Comparison of ENCODE assay signal across 9 cellular contexts in the genomic region with DNA sequence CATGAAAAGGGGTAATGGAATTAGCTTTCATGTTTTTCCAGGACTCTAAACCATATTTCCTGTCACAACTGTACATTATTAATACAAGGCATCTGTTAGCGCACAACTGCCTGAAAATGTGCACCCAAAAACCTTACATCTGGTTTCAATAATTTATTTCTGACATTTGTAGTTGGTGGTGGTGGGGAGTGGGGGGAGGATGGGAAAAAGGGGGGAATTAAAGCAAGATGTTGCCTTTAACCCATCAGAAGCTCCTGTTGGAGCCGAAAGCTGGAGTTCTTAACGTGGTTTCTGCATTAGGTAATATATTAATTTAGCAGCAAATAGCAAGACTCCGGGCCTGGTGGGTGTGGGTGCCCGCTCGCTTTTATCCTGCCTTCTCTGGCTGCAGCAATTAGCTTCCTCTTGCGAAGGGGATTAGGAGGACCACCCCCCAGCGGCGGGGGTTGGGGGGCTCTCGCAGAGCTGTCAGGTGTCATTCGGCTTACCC. TPM values are rescaled to one million over a fixed set of nuclear protein-coding genes. Genes with fewer than 3 reads are reported as not detected.
DNase-seq lines count a peak whose midpoint lies in the region; ATAC-seq and TF ChIP-seq lines count a peak whose summit lies in the region.
"Had no signal": no experiment of that assay in that cellular context is flagged by ENCODE, and none has a peak within 500 bp of the region (broad histone marks: within the 10 kb centered on the region; RNA-seq: fewer than 3 reads in every experiment).

No MANE protein-coding gene starts in this region.

- intact Hi-C loops in stomach (cut with DNase I; ENCODE audit: low total_unique reads), result no loop called here

- H3K36me3 Mint-ChIP-seq in H9 (ENCODE audit: insufficient read depth in 1 of 3, low read depth in 3 of 3), result no peaks in the 10 kb centered on the region

- H3K23ac ChIP-seq in H9 (ENCODE audit: insufficient read length, low read depth, low read length), result no peak overlapping the region

- H2AK5ac ChIP-seq in H9 (ENCODE audit: insufficient read length, low read length), result no peak overlapping the region

- WGBS in H9 (ENCODE audit: extremely low coverage, insufficient read length, low lambda C conversion rate), result no CpG with 5 or more reads among the region's 11 CpGs
- 19 to 37% (median 27%) methylated on average over 11 of the region's 11 CpGs for WGBS in stomach, 5 donors

- peaks cover 4% of the 10 kb centered on the region; the same call in 1 of the 2 replicates for H3K27me3 ChIP-seq in H9 (ENCODE audit: insufficient read depth, low read length)
- peaks cover 19% of the 10 kb centered on the region for H3K27me3 ChIP-seq in brain microvascular endothelial cell (replicated peaks)
- H3K27me3 ChIP-seq in iPS-20b (ENCODE audit: insufficient read depth, low read length), result peaks cover 51% of the 10 kb centered on the region
- peaks cover 0 to 11% (median 6%) of the 10 kb centered on the region in 3 donors for H3K27me3 ChIP-seq in stomach

- no peaks in the 10 kb centered on the region for H3K9me3 Mint-ChIP-seq in H9
- H3K9me3 Mint-ChIP-seq: activated T-cell treated with anti-CD3 and anti-CD28 coated beads, Interleukin-2, amount 50 U/mL, for 24 hours had no signal

- H3K9me3 ChIP-seq in H9 (ENCODE audit: control insufficient read depth, low read depth, low read length) (no peaks in the 10 kb centered on the region), iPS-20b (ENCODE audit: insufficient read depth, low read depth, low read length) (no peaks in the 10 kb centered on the region), stomach (no peaks in the 10 kb centered on the region)

- H3K4me3 Mint-ChIP-seq in H9, result peak overlapping the region; percentile 59 to 74

- H4K91ac ChIP-seq in H9 (ENCODE audit: insufficient read length, low read depth, low read length), result no peak overlapping the region

- H3K79me2 ChIP-seq in H9 (ENCODE audit: insufficient read depth, low read length), result no peaks in the 10 kb centered on the region

- H3K27ac ChIP-seq in H9 (ENCODE audit: insufficient read length, low read depth, low read length) (no peak overlapping the region), brain microvascular endothelial cell (no peak overlapping the region), iPS-20b (ENCODE audit: low read length) (no peak overlapping the region), stomach (peak overlapping the region in 4 of 5 donors; percentile 74 to 86 (median 78))

- no peak overlapping the region for H3K9ac ChIP-seq in H9 (ENCODE audit: extremely low read depth, insufficient read length, low read length)
- peak overlapping the region; percentile 60; the same call in 1 of the 2 replicates for H3K9ac ChIP-seq in iPS-20b (ENCODE audit: low read depth, low read length)

- no peaks in the 10 kb centered on the region for H4K20me1 ChIP-seq in H9 (ENCODE audit: control insufficient read depth, insufficient read depth, insufficient read length)

- peaks cover 10% of the 10 kb centered on the region for H3K23me2 ChIP-seq in H9 (ENCODE audit: insufficient read length, low read depth, low read length, poor library complexity, severe bottlenecking)

- no peak overlapping the region for H3K56ac ChIP-seq in H9 (ENCODE audit: insufficient read length, low read depth, low read length)

- H3K18ac ChIP-seq in H9 (ENCODE audit: insufficient read length, low read depth, low read length), result no peak overlapping the region

- no peak overlapping the region for H4K5ac ChIP-seq in H9 (ENCODE audit: insufficient read length, low read depth, low read length)

- no peak overlapping the region for H2BK12ac ChIP-seq in H9 (ENCODE audit: insufficient read length, low read depth, low read length)

- in situ Hi-C loops in brain microvascular endothelial cell (cut with HindIII; ENCODE audit: low pct_ligation_motif_present, low sequenced_read_pairs), result no loop called here

- peak overlapping the region; percentile 58 for H3K4me2 ChIP-seq in H9 (ENCODE audit: insufficient read depth, insufficient read length, low read length)

- DNase-seq in H9, result no peak
- DNase-seq in brain microvascular endothelial cell, result no peak
- DNase-seq in stomach, result no peak
- DNase-seq in NCI-H2081 treated with DMSO at 0.1 percent for 48 hours (lab: John Stamatoyannopoulos, UW), result no peak

- H3K4me1 ChIP-seq in H9 (ENCODE audit: insufficient read depth, low read length) (peaks cover 2% of the 10 kb centered on the region; the same call in 1 of the 2 replicates), iPS-20b (ENCODE audit: insufficient read depth, low read length) (peaks cover 10% of the 10 kb centered on the region; the same call in 1 of the 2 replicates), stomach (peaks cover 15 to 43% (median 37%) of the 10 kb centered on the region in 4 donors)

- no peak overlapping the region for H4K8ac ChIP-seq in H9 (replicated peaks; ENCODE audit: insufficient read length, low read depth, low read length)

- ATAC-seq in HG03159 (IDR thresholded peaks at IDR 0.05; ENCODE audit: unreplicated experiment) (no peak), HG03135 (IDR thresholded peaks at IDR 0.05; ENCODE audit: unreplicated experiment) (no peak), GM18868 (IDR thresholded peaks at IDR 0.05; ENCODE audit: unreplicated experiment) (no peak)

- no peak overlapping the region for H3K27ac Mint-ChIP-seq in H9
- H3K27ac Mint-ChIP-seq: activated T-cell treated with anti-CD3 and anti-CD28 coated beads, Interleukin-2, amount 50 U/mL, for 24 hours had no signal

- H3K4me3 ChIP-seq in brain microvascular endothelial cell (ENCODE audit: low read depth, low read length), result peak overlapping the region; percentile 49
- peak overlapping the region; percentile 67; the same call in 1 of the 2 replicates for H3K4me3 ChIP-seq in iPS-20b (ENCODE audit: low read length)
- peak overlapping the region; percentile 45 to 50 (median 50) for H3K4me3 ChIP-seq in stomach

- no peak overlapping the region for H3K14ac ChIP-seq in H9 (ENCODE audit: insufficient read depth, low read length)

- no peaks in the 10 kb centered on the region for H3K79me1 ChIP-seq in H9 (ENCODE audit: insufficient read depth, low read depth, low read length, poor library complexity, severe bottlenecking)

- no peak overlapping the region for H2BK20ac ChIP-seq in H9 (ENCODE audit: low read depth, low read length, poor library complexity, severe bottlenecking)

- no peak overlapping the region for H3T11ph ChIP-seq in H9 (ENCODE audit: low read length)

- no peak for TF ChIP-seq CTCF in H9 (conservative IDR thresholded peaks at IDR 0.05)
- no peak for TF ChIP-seq CTCF in brain microvascular endothelial cell (IDR thresholded peaks at IDR 0.05; ENCODE audit: low read depth, low read length, missing control alignments)
- TF ChIP-seq CTCF in stomach (IDR thresholded peaks at IDR 0.05), result no peak

- H3K27me3 Mint-ChIP-seq in H9 (ENCODE audit: low read depth), result peaks cover 41% of the 10 kb centered on the region

- no peak overlapping the region for H2BK5ac ChIP-seq in H9 (ENCODE audit: insufficient read length, low read length)

- no peak for TF ChIP-seq POLR2A in stomach (IDR thresholded peaks at IDR 0.05)

- no peak overlapping the region for H3K4ac ChIP-seq in H9 (ENCODE audit: low read depth, low read length)

- H2AFZ ChIP-seq in H9 (ENCODE audit: low read length), result no peak overlapping the region

- H3K36me3 ChIP-seq in brain microvascular endothelial cell (replicated peaks) (no peaks in the 10 kb centered on the region), iPS-20b (ENCODE audit: insufficient read depth, low read depth, low read length) (no peaks in the 10 kb centered on the region), stomach (no peaks in the 10 kb centered on the region)

- H3K4me1 Mint-ChIP-seq in H9, result peaks cover 26 to 31% of the 10 kb centered on the region in 2 experiments

- no peak overlapping the region for H2BK120ac ChIP-seq in H9 (ENCODE audit: low read depth, low read length, poor library complexity, severe bottlenecking)

- H2BK15ac ChIP-seq in H9 (ENCODE audit: low read depth, low read length), result no peak overlapping the region

- TF ChIP-seq EP300 in stomach (IDR thresholded peaks at IDR 0.05), result no peak

RNA-seq across cellular contexts. Expression of gene HHAT, which starts 36.9 kb away (rescaled TPM):
- total RNA-seq in H9 (2021) (0.48 and 0.83 TPM in 2 replicates), stomach (1 to 10 TPM in 3 of 5 donors, under 1 TPM in 2; under 0.01 to 5.8 (median 2.9) TPM)
- polyA plus RNA-seq in stomach, result 1 to 10 TPM in 2 of 3 donors, under 1 TPM in 1; 0.93 to 2.2 (median 1.1) TPM

RNA-seq across cellular contexts. Expression of gene SERTAD4, which starts 59.2 kb away (rescaled TPM):
- total RNA-seq in H9 (2021) (3.9 and 5.0 TPM in 2 replicates), stomach (1 to 10 TPM in 4 of 5 donors, under 1 TPM in 1; 0.29 to 5.4 (median 2.9) TPM)
- polyA plus RNA-seq in stomach, result 1 to 10 TPM in 2 of 3 donors, under 1 TPM in 1; 0.46 to 3.7 (median 2.2) TPM

Comparison
In these comparisons a context has a peak if more than half of its experiments do, and no peak if none do; other contexts are left out.
1. H3K27ac ChIP-seq: peak in stomach (4 of 5); none in H9 (single experiment), brain microvascular endothelial cell (single experiment) and iPS-20b (single experiment).
2. Peak in every context shown above with its lines, with median percentiles within 50 percentile points of each other: H3K4me3 ChIP-seq.